9 cellular contexts compared by ENCODE assay signal in genomic region chr1:220123889-220124288, GRCh38. TPM values are rescaled to one million over a fixed set of nuclear protein-coding genes. Genes with fewer than 3 reads are reported as not detected.
DNase-seq lines count a peak whose midpoint lies in the region; ATAC-seq and TF ChIP-seq lines count a peak whose summit lies in the region.
"Had no signal": no experiment of that assay in that cellular context is flagged by ENCODE, and none has a peak within 500 bp of the region (broad histone marks: within the 10 kb centered on the region; RNA-seq: fewer than 3 reads in every experiment).

No MANE protein-coding gene starts in this region.

- no peak overlapping the region for H3K4me3 Mint-ChIP-seq in MCF 10A (ENCODE audit: unreplicated experiment)
- no peak overlapping the region for H3K4me3 Mint-ChIP-seq in stimulated activated effector memory CD8-positive, alpha-beta T cell treated with anti-CD3 and anti-CD28 coated beads, Interleukin-12 subunit alpha, Interleukin-12 subunit beta, amount 100 ng/mL, for 72 hours
- H3K4me3 Mint-ChIP-seq: naive thymus-derived CD8-positive, alpha-beta T cell had no signal

- in situ Hi-C loops in G401 (cut with HindIII; ENCODE audit: low sequenced_read_pairs), result no loop called here

- intact Hi-C loops in MCF 10A (cut with micrococcal nuclease), result loop anchor here (10.0 kb wide), 1 partner anchor 289 kb away; no protein-coding TSS in a partner anchor
- intact Hi-C loops in breast epithelium (cut with DNase I; ENCODE audit: low total_unique reads), result no loop called here

- no peak overlapping the region for H3K27ac ChIP-seq in breast epithelium

- POLR2A ChIA-PET in MCF 10A (lab: Yijun Ruan, JAX), result interaction anchor here (1.1 to 1.5 kb wide), 3 partner anchors 13 to 34 kb away, joined by 3 to 5 read pairs (median 4); partner anchors contain the start of gene BPNT1

- peak overlapping the region; percentile 5 for H3K27ac Mint-ChIP-seq in MCF 10A (ENCODE audit: low read depth, unreplicated experiment)
- peak overlapping the region; percentile 4 for H3K27ac Mint-ChIP-seq in stimulated activated effector memory CD8-positive, alpha-beta T cell treated with anti-CD3 and anti-CD28 coated beads, Interleukin-12 subunit alpha, Interleukin-12 subunit beta, amount 100 ng/mL, for 72 hours

- no peaks in the 10 kb centered on the region for H3K4me1 ChIP-seq in breast epithelium

- peak; percentile 43 for DNase-seq in MCF 10A (ENCODE audit: unreplicated experiment)
- no peak for DNase-seq in breast epithelium (ENCODE audit: low spot score in 2 of 2)
- peak; percentile 3 for DNase-seq in NCI-H1694 treated with DMSO at 0.1 percent for 48 hours (lab: John Stamatoyannopoulos, UW)
- DNase-seq in cardiac fibroblast (ENCODE audit: low read depth in 2 of 2), result no peak
- no peak for DNase-seq in stimulated activated effector memory CD8-positive, alpha-beta T cell treated with anti-CD3 and anti-CD28 coated beads, Interleukin-12 subunit alpha, Interleukin-12 subunit beta, amount 100 ng/mL, for 72 hours (ENCODE audit: low spot score in 2 of 2)
- no peak for DNase-seq in GM19238 (ENCODE audit: insufficient read length, low spot score)
- DNase-seq in hippocampal formation (lab: John Stamatoyannopoulos, UW), result no peak
- DNase-seq in G401 (ENCODE audit: low spot score), result no peak

- H3K4me3 ChIP-seq in breast epithelium (no peak overlapping the region), cardiac fibroblast (replicated peaks in 1 of 2; ENCODE audit: low read depth in 2 of 2, low read length in 2 of 2) (no peak overlapping the region)

- BruUV-seq in MCF 10A (replicated peaks; lab: Mats Ljungman, UMichigan), result no TSS peak

- peaks cover 74% of the 10 kb centered on the region for H3K36me3 Mint-ChIP-seq in MCF 10A (ENCODE audit: insufficient read depth, unreplicated experiment)
- peaks cover 50% of the 10 kb centered on the region for H3K36me3 Mint-ChIP-seq in stimulated activated effector memory CD8-positive, alpha-beta T cell treated with anti-CD3 and anti-CD28 coated beads, Interleukin-12 subunit alpha, Interleukin-12 subunit beta, amount 100 ng/mL, for 72 hours

- H3K4me1 Mint-ChIP-seq in MCF 10A (ENCODE audit: insufficient read depth, unreplicated experiment), result peaks cover 10% of the 10 kb centered on the region
- peaks cover 14% of the 10 kb centered on the region for H3K4me1 Mint-ChIP-seq in stimulated activated effector memory CD8-positive, alpha-beta T cell treated with anti-CD3 and anti-CD28 coated beads, Interleukin-12 subunit alpha, Interleukin-12 subunit beta, amount 100 ng/mL, for 72 hours

- CTCF ChIA-PET in MCF 10A (lab: Yijun Ruan, JAX), result interaction anchor here (0.7 to 3.8 kb wide), 10 partner anchors 8 to 129 kb away, joined by 3 to 16 read pairs (median 4); no protein-coding TSS in a partner anchor

- TF ChIP-seq CTCF in MCF 10A (IDR thresholded peaks at IDR 0.05; ENCODE audit: unreplicated experiment) (peak; percentile 39), breast epithelium (IDR thresholded peaks at IDR 0.05) (no peak), cardiac fibroblast (IDR thresholded peaks at IDR 0.05; ENCODE audit: low read depth, low read length) (peak; percentile 37)

- H3K36me3 ChIP-seq in breast epithelium, result no peaks in the 10 kb centered on the region

- H3K9me3 Mint-ChIP-seq in MCF 10A (ENCODE audit: unreplicated experiment), result no peaks in the 10 kb centered on the region
- no peaks in the 10 kb centered on the region for H3K9me3 Mint-ChIP-seq in stimulated activated effector memory CD8-positive, alpha-beta T cell treated with anti-CD3 and anti-CD28 coated beads, Interleukin-12 subunit alpha, Interleukin-12 subunit beta, amount 100 ng/mL, for 72 hours
- H3K9me3 Mint-ChIP-seq: naive thymus-derived CD8-positive, alpha-beta T cell had no signal

- no peaks in the 10 kb centered on the region for H3K9me3 ChIP-seq in breast epithelium

- no peak for TF ChIP-seq POLR2A in breast epithelium (IDR thresholded peaks at IDR 0.05)

- H3K27me3 ChIP-seq in breast epithelium, result no peaks in the 10 kb centered on the region

- ATAC-seq in stimulated activated effector memory CD8-positive, alpha-beta T cell treated with anti-CD3 and anti-CD28 coated beads, Interleukin-12 subunit alpha, Interleukin-12 subunit beta, amount 100 ng/mL, for 72 hours, result no peak
- ATAC-seq: naive thymus-derived CD8-positive, alpha-beta T cell had no signal

- no peaks in the 10 kb centered on the region for H3K27me3 Mint-ChIP-seq in MCF 10A (ENCODE audit: insufficient read depth, unreplicated experiment)
- H3K27me3 Mint-ChIP-seq: naive thymus-derived CD8-positive, alpha-beta T cell had no signal

RNA-seq across cellular contexts. Expression of gene IARS2, which starts 30.0 kb away (rescaled TPM):
- 151 and 158 TPM in 2 replicates for total RNA-seq in MCF 10A (2022)
- 10 to 100 TPM; 57.7 to 84.0 (median 66.2) TPM for total RNA-seq in breast epithelium
- total RNA-seq in G401 (2014; rRNA removed; shearing (Covaris generic)), result 130 and 147 TPM in 2 replicates

RNA-seq across cellular contexts. Expression of gene BPNT1, which starts 34.3 kb away (rescaled TPM):
- 39.2 and 44.6 TPM in 2 replicates for total RNA-seq in MCF 10A (2022)
- total RNA-seq in breast epithelium, result 10 to 100 TPM; 14.6 to 34.1 (median 24.3) TPM
- total RNA-seq in G401 (2014; rRNA removed; shearing (Covaris generic)), result 14.8 and 21.0 TPM in 2 replicates

Comparison
In these comparisons a context has a peak if more than half of its experiments do, and no peak if none do; other contexts are left out.
1. DNase-seq: peak in MCF 10A (single experiment) and NCI-H1694 treated with DMSO at 0.1 percent for 48 hours (single experiment); none in breast epithelium (0 of 2), cardiac fibroblast (0 of 2), stimulated activated effector memory CD8-positive, alpha-beta T cell treated with anti-CD3 and anti-CD28 coated beads, Interleukin-12 subunit alpha, Interleukin-12 subunit beta, amount 100 ng/mL, for 72 hours (0 of 2), GM19238 (single experiment), hippocampal formation (0 of 2) and G401 (single experiment).
2. CTCF ChIP-seq: peak in MCF 10A (single experiment) and cardiac fibroblast (single experiment); none in breast epithelium (0 of 3).